1 cellular context compared by ENCODE assay signal in genomic region chr4:139901516-139902327, GRCh38.
TF ChIP-seq lines count a peak whose summit lies in the region.

No MANE protein-coding gene starts in this region.

TF ChIP-seq in GM23338, 12 proteins besides CTCF, POLR2A, EP300 and RAD21 (continued from another document):
- TF ChIP-seq ZNF462 (CRISPR knock-in tag; IDR thresholded peaks at IDR 0.05) (no peak), POLR2AphosphoS5 (IDR thresholded peaks at IDR 0.05; ENCODE audit: low read depth) (no peak), EZH2phosphoT487 (IDR thresholded peaks at IDR 0.05; ENCODE audit: unreplicated experiment) (no peak), STAT1 (IDR thresholded peaks at IDR 0.05; ENCODE audit: unreplicated experiment) (no peak), NANOG (IDR thresholded peaks at IDR 0.05; ENCODE audit: borderline replicate concordance) (no peak)
- TF ChIP-seq, protein P1, sequence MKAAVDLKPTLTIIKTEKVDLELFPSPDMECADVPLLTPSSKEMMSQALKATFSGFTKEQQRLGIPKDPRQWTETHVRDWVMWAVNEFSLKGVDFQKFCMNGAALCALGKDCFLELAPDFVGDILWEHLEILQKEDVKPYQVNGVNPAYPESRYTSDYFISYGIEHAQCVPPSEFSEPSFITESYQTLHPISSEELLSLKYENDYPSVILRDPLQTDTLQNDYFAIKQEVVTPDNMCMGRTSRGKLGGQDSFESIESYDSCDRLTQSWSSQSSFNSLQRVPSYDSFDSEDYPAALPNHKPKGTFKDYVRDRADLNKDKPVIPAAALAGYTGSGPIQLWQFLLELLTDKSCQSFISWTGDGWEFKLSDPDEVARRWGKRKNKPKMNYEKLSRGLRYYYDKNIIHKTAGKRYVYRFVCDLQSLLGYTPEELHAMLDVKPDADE (IDR thresholded peaks at IDR 0.05), result no peak
- TF ChIP-seq, protein P2, sequence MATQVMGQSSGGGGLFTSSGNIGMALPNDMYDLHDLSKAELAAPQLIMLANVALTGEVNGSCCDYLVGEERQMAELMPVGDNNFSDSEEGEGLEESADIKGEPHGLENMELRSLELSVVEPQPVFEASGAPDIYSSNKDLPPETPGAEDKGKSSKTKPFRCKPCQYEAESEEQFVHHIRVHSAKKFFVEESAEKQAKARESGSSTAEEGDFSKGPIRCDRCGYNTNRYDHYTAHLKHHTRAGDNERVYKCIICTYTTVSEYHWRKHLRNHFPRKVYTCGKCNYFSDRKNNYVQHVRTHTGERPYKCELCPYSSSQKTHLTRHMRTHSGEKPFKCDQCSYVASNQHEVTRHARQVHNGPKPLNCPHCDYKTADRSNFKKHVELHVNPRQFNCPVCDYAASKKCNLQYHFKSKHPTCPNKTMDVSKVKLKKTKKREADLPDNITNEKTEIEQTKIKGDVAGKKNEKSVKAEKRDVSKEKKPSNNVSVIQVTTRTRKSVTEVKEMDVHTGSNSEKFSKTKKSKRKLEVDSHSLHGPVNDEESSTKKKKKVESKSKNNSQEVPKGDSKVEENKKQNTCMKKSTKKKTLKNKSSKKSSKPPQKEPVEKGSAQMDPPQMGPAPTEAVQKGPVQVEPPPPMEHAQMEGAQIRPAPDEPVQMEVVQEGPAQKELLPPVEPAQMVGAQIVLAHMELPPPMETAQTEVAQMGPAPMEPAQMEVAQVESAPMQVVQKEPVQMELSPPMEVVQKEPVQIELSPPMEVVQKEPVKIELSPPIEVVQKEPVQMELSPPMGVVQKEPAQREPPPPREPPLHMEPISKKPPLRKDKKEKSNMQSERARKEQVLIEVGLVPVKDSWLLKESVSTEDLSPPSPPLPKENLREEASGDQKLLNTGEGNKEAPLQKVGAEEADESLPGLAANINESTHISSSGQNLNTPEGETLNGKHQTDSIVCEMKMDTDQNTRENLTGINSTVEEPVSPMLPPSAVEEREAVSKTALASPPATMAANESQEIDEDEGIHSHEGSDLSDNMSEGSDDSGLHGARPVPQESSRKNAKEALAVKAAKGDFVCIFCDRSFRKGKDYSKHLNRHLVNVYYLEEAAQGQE (IDR thresholded peaks at IDR 0.05; ENCODE audit: unreplicated experiment), result no peak
